ENCODE assay signal across 9 cellular contexts in genomic region chr1:156664949-156665411, GRCh38. TPM values are rescaled to one million over a fixed set of nuclear protein-coding genes. Genes with fewer than 3 reads are reported as not detected.
DNase-seq lines count a peak whose midpoint lies in the region; ATAC-seq and TF ChIP-seq lines count a peak whose summit lies in the region.
"Had no signal": no experiment of that assay in that cellular context is flagged by ENCODE, and none has a peak within 500 bp of the region (broad histone marks: within the 10 kb centered on the region; RNA-seq: fewer than 3 reads in every experiment).

No MANE protein-coding gene starts in this region.

- no peak for TF ChIP-seq CTCF in HFFc6 (IDR thresholded peaks at IDR 0.05)

- no peaks in the 10 kb centered on the region for H3K9me3 Mint-ChIP-seq in HFFc6

- H3K4me3 Mint-ChIP-seq in HFFc6, result peak overlapping the region; percentile 53

- peaks cover 88% of the 10 kb centered on the region for H3K4me1 Mint-ChIP-seq in HFFc6 (ENCODE audit: low read depth)

- no peak for ATAC-seq in HG03521 (IDR thresholded peaks at IDR 0.05; ENCODE audit: unreplicated experiment)
- no peak for ATAC-seq in HG02678 (IDR thresholded peaks at IDR 0.05; ENCODE audit: unreplicated experiment)

- H3K27me3 Mint-ChIP-seq in HFFc6 (ENCODE audit: insufficient read depth), result peaks cover 1% of the 10 kb centered on the region

- DNase-seq in AG08396 (ENCODE audit: low spot score), result peak; percentile 59
- DNase-seq in HFFc6, result no peak
- peak; percentile 51 for DNase-seq in dermis blood vessel endothelial cell
- DNase-seq in mucosa of gallbladder (ENCODE audit: low spot score), result peak; percentile 42
- no peak for DNase-seq in NCI-H748 treated with DMSO at 0.1 percent for 48 hours (lab: John Stamatoyannopoulos, UW)
- DNase-seq in activated CD4-positive, alpha-beta T cell treated with anti-CD3 and anti-CD28 coated beads for 48 hours, result no peak
- DNase-seq: erythroblast had no signal

- peak overlapping the region; percentile 98 for H3K27ac Mint-ChIP-seq in HFFc6

- H3K36me3 Mint-ChIP-seq in HFFc6 (ENCODE audit: low read depth), result no peaks in the 10 kb centered on the region

RNA-seq across cellular contexts. Expression of gene NES, which starts 12.2 kb away (rescaled TPM):
- 100 to 1,000 TPM; 106 to 126 (median 116) TPM for total RNA-seq in HFFc6 (2021; fragmentation: NEBNext Ultra II Directional; extraction: Animal tissue kit (Norgen Biotek cat#: 25700))
- 65.6 and 78.8 TPM in 2 replicates for total RNA-seq in dermis blood vessel endothelial cell
- total RNA-seq in mucosa of gallbladder, result 26.1 TPM

RNA-seq across cellular contexts. Expression of gene BCAN, which starts 23.1 kb away (rescaled TPM):
- total RNA-seq in HFFc6 (2021; fragmentation: NEBNext Ultra II Directional; extraction: Animal tissue kit (Norgen Biotek cat#: 25700)), result not detected
- total RNA-seq in dermis blood vessel endothelial cell, result not detected in 2 replicates
- 0.52 TPM for total RNA-seq in mucosa of gallbladder

RNA-seq across cellular contexts. Expression of gene CRABP2, which starts 40.4 kb away (rescaled TPM):
- 10 to 100 TPM; 55.9 to 70.4 (median 59.2) TPM for total RNA-seq in HFFc6 (2021; fragmentation: NEBNext Ultra II Directional; extraction: Animal tissue kit (Norgen Biotek cat#: 25700))
- total RNA-seq in dermis blood vessel endothelial cell (0.34 TPM in 1 of 2 replicates, not detected in the other), mucosa of gallbladder (3.5 TPM)

RNA-seq across cellular contexts. Expression of gene HAPLN2, which starts 45.8 kb away (rescaled TPM):
- total RNA-seq in HFFc6 (2021; fragmentation: NEBNext Ultra II Directional; extraction: Animal tissue kit (Norgen Biotek cat#: 25700)), result not detected
- total RNA-seq in dermis blood vessel endothelial cell, result not detected in 2 replicates
- total RNA-seq in mucosa of gallbladder, result 0.43 TPM

Comparison
In these comparisons a context has a peak if more than half of its experiments do, and no peak if none do; other contexts are left out.
1. DNase-seq: peak in AG08396 (single experiment), dermis blood vessel endothelial cell (single experiment) and mucosa of gallbladder (single experiment); none in HFFc6 (single experiment), NCI-H748 treated with DMSO at 0.1 percent for 48 hours (single experiment) and activated CD4-positive, alpha-beta T cell treated with anti-CD3 and anti-CD28 coated beads for 48 hours (single experiment).
2. RNA of gene CRABP2, which starts 40.4 kb away (total RNA-seq): 55.9 to 70.4 TPM in HFFc6; 3.5 TPM in mucosa of gallbladder (single experiment) and 0.34 TPM in dermis blood vessel endothelial cell; every median in the first group is over 10 times any median in the second.